ENCODE assay signal across 22 cellular contexts in genomic region chr3:52030725-52031330, GRCh38.
"Had no signal": no experiment of that assay in that cellular context is flagged by ENCODE, and none has a peak within 500 bp of the region (broad histone marks: within the 10 kb centered on the region; RNA-seq: fewer than 3 reads in every experiment).

No MANE protein-coding gene starts in this region.

- H3K27ac Mint-ChIP-seq: T-helper 17 cell had no signal

- DNase-seq: activated CD4-positive, alpha-beta T cell treated with anti-CD3 and anti-CD28 coated beads for 1 hour; activated CD8-positive, alpha-beta memory T cell treated with anti-CD3 and anti-CD28 coated beads for 24 hours; activated gamma-delta T cell treated with Interleukin-2 at 50 U/mL for 16 hours; central memory CD4-positive, alpha-beta T cell; colonic mucosa; lower lobe of right lung; midbrain; nephron progenitor cell; occipital lobe; posterior cingulate gyrus; retina; stimulated activated CD4-positive, alpha-beta T cell treated with anti-CD3 and anti-CD28 coated beads, Interleukin-12 subunit alpha, Interleukin-12 subunit beta, amount 100 ng/mL, for 4 hours; stimulated activated CD4-positive, alpha-beta T cell treated with anti-CD3 and anti-CD28 coated beads, Interleukin-1b, Interleukin-23, amount 100 ng/mL, for 48 hours; stimulated activated CD8-positive, alpha-beta memory T cell treated with anti-CD3 and anti-CD28 coated beads, Interleukin-4, amount 100 ng/mL, for 48 hours; stimulated activated naive CD4-positive, alpha-beta T cell treated with Interleukin-2 at 50 U/mL for 16 hours; T-helper 17 cell; uterus had no signal

- H3K9me3 ChIP-seq: adrenal gland, colonic mucosa, esophagus muscularis mucosa, lower lobe of right lung, tibial nerve, uterus had no signal

- H3K4me3 Mint-ChIP-seq: nephron progenitor cell, T-helper 17 cell had no signal

- H3K9me3 Mint-ChIP-seq: activated naive CD4-positive, alpha-beta T cell treated with anti-CD3 and anti-CD28 coated beads, Interleukin-2, amount 50 U/mL, for 72 hours; nephron progenitor cell had no signal

- H3K36me3 Mint-ChIP-seq: activated naive CD4-positive, alpha-beta T cell treated with anti-CD3 and anti-CD28 coated beads, Interleukin-2, amount 50 U/mL, for 72 hours had no signal

- H3K4me3 ChIP-seq: adrenal gland, colonic mucosa, esophagus muscularis mucosa, lower lobe of right lung, tibial nerve, uterus had no signal

- H3K27me3 Mint-ChIP-seq: T-helper 17 cell had no signal

- H3K27me3 ChIP-seq: adrenal gland, colonic mucosa, tibial nerve, uterus had no signal

- H3K36me3 ChIP-seq: adrenal gland, colonic mucosa, esophagus muscularis mucosa, lower lobe of right lung, tibial nerve, uterus had no signal

- H3K4me1 ChIP-seq: colonic mucosa, lower lobe of right lung, uterus had no signal

- H3K27ac ChIP-seq: colonic mucosa, esophagus muscularis mucosa, lower lobe of right lung, tibial nerve, uterus, VCaP had no signal

- ATAC-seq: activated naive CD4-positive, alpha-beta T cell treated with anti-CD3 and anti-CD28 coated beads, Interleukin-2, amount 50 U/mL, for 72 hours; lower lobe of right lung; T-helper 17 cell had no signal
